ENCODE assay signal across 16 cellular contexts in the genomic region with DNA sequence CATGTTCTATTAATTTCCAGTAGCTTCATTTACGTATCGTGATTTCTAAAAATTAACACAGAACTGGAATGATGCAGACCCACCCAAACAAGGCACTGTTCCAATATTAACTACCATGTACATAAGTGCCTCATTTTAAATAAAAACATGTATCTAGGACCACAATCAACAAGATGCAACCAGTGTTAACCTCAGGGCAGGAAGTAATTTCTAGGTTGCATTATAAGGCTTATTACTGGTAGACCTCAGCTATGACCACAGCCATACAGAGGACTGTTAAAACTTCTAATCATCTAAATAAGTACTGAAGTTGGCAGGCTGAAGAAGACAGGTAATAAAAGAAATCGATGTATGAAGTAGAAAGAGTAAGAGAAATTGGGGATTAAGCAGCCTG.
"Had no signal": no experiment of that assay in that cellular context is flagged by ENCODE, and none has a peak within 500 bp of the region (broad histone marks: within the 10 kb centered on the region; RNA-seq: fewer than 3 reads in every experiment).

No MANE protein-coding gene starts in this region.

- H3K9me3 Mint-ChIP-seq: neural progenitor cell; stimulated activated naive CD8-positive, alpha-beta T cell treated with anti-CD3 and anti-CD28 coated beads, Interleukin-15, Interleukin-2, amounts not matched to agents 100 ng/mL and 50 ng/mL, for 24 hours had no signal

- H3K27me3 Mint-ChIP-seq: naive B cell; progenitor cell of endocrine pancreas; stimulated activated naive CD8-positive, alpha-beta T cell treated with anti-CD3 and anti-CD28 coated beads, Interleukin-15, Interleukin-2, amounts not matched to agents 100 ng/mL and 50 ng/mL, for 24 hours had no signal

- H3K4me3 Mint-ChIP-seq: naive B cell; neural progenitor cell; stimulated activated naive CD8-positive, alpha-beta T cell treated with anti-CD3 and anti-CD28 coated beads, Interleukin-15, Interleukin-2, amounts not matched to agents 100 ng/mL and 50 ng/mL, for 24 hours had no signal

- H3K4me1 ChIP-seq: colonic mucosa, neural progenitor cell, pancreas, transverse colon had no signal

- H3K36me3 ChIP-seq: colonic mucosa, neural progenitor cell had no signal

- H3K27ac ChIP-seq: colonic mucosa, neural progenitor cell, pancreas, testis, transverse colon had no signal

- H3K9me3 ChIP-seq: colonic mucosa, heart left ventricle, pancreas, testis, transverse colon had no signal

- ATAC-seq: pancreas had no signal

- H3K27me3 ChIP-seq: colonic mucosa, heart left ventricle, neural progenitor cell, pancreas, testis, transverse colon had no signal

- H3K27ac Mint-ChIP-seq: naive B cell; neural progenitor cell; progenitor cell of endocrine pancreas; stimulated activated naive CD8-positive, alpha-beta T cell treated with anti-CD3 and anti-CD28 coated beads, Interleukin-15, Interleukin-2, amounts not matched to agents 100 ng/mL and 50 ng/mL, for 24 hours had no signal

- DNase-seq: colonic mucosa; dermis blood vessel endothelial cell; effector CD4-positive, alpha-beta T cell; hippocampal formation; kidney glomerular epithelial cell; mesendoderm; naive B cell; stimulated activated CD4-positive, alpha-beta T cell treated with anti-CD3 and anti-CD28 coated beads, Interleukin-2, amount 100 ng/mL, for 48 hours; testis; transverse colon had no signal

- H3K4me1 Mint-ChIP-seq: naive B cell, neural progenitor cell had no signal

- H3K4me3 ChIP-seq: colonic mucosa, heart left ventricle, neural progenitor cell, pancreas, smooth muscle cell, testis, transverse colon had no signal
